Comparison of ENCODE assay signal across 22 cellular contexts in the genomic region with DNA sequence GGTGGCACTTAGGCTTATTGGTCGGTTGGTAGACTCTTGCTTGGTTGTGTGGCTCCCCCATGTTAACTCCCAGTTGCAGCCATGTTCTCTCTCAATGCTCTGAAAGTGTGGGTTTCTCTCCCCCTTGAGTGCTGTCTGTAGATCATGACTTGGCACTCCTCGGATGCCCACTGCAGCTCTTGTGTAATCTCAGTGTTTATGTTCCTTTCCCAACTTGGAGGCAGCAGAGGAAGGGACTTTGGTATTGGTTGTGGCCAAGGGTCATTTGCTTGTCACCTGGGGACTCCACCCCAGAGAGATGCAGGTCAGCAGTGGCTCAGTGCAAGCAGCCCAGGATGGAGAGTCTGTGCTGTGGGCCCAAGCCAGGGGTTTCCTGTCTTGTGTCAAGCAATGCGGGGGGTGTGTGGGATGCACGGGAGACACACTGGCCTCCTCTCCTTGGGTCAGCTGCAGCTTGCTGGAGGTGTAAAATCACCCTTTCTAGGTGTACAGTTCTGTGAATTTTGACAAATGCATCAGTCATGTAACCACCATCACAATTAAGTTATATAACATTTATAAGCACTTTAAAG. TPM values are rescaled to one million over a fixed set of nuclear protein-coding genes. Genes with fewer than 3 reads are reported as not detected.
DNase-seq lines count a peak whose midpoint lies in the region; ATAC-seq and TF ChIP-seq lines count a peak whose summit lies in the region.
"Had no signal": no experiment of that assay in that cellular context is flagged by ENCODE, and none has a peak within 500 bp of the region (broad histone marks: within the 10 kb centered on the region; RNA-seq: fewer than 3 reads in every experiment).

No MANE protein-coding gene starts in this region.

- no peak for TF ChIP-seq CTCF in NB4 (IDR thresholded peaks at IDR 0.05; ENCODE audit: low read depth, low read length)

- TF ChIP-seq POLR2A in NB4 (IDR thresholded peaks at IDR 0.05; ENCODE audit: extremely low read depth, insufficient read length), result no peak

- ATAC-seq in activated T-cell treated with anti-CD3 and anti-CD28 coated beads, Interleukin-2, amount 50 U/mL, for 72 hours (replicated peaks in 1 of 2), result no peak
- ATAC-seq in effector memory CD8-positive, alpha-beta T cell (replicated peaks), result no peak
- ATAC-seq in stimulated activated memory B cell treated with anti-CD40 and anti-IgM and Interleukin-4, amounts not matched to agents 10 μg/mL and 1 μg/mL and 100 μg/mL, for 72 hours, result no peak
- no peak for ATAC-seq in GM18502 (IDR thresholded peaks at IDR 0.05; ENCODE audit: poor library complexity, unreplicated experiment)
- ATAC-seq: A549, heart right ventricle, left lung had no signal

- no peaks in the 10 kb centered on the region for H3K27me3 Mint-ChIP-seq in activated T-cell treated with anti-CD3 and anti-CD28 coated beads, Interleukin-2, amount 50 U/mL, for 72 hours (ENCODE audit: low read depth)
- no peaks in the 10 kb centered on the region for H3K27me3 Mint-ChIP-seq in effector memory CD8-positive, alpha-beta T cell
- no peaks in the 10 kb centered on the region for H3K27me3 Mint-ChIP-seq in stimulated activated memory B cell treated with anti-CD40 and anti-IgM and Interleukin-4, amounts not matched to agents 10 μg/mL and 1 μg/mL and 100 μg/mL, for 72 hours
- H3K27me3 Mint-ChIP-seq: activated CD4-positive, alpha-beta memory T cell treated with anti-CD3 and anti-CD28 coated beads, Interleukin-2, amount 10 ng/mL, durations not matched to agents 7 days and 5 days had no signal

- no peak overlapping the region for H3K4me3 ChIP-seq in NB4 (ENCODE audit: low read depth, low read length)
- H3K4me3 ChIP-seq: A549; BLaER1 treated with 17β-estradiol and CSF1 and Interleukin-3, amounts not matched to agents 10 nM and 100 nM; heart right ventricle; left lung had no signal

- H3K4me1 Mint-ChIP-seq in activated T-cell treated with anti-CD3 and anti-CD28 coated beads, Interleukin-2, amount 50 U/mL, for 72 hours (ENCODE audit: low read depth), result peaks cover 25% of the 10 kb centered on the region
- H3K4me1 Mint-ChIP-seq in effector memory CD8-positive, alpha-beta T cell (ENCODE audit: low read depth in 2 of 2), result peaks cover 43 to 58% of the 10 kb centered on the region in 2 donors
- peaks cover 44% of the 10 kb centered on the region for H3K4me1 Mint-ChIP-seq in stimulated activated memory B cell treated with anti-CD40 and anti-IgM and Interleukin-4, amounts not matched to agents 10 μg/mL and 1 μg/mL and 100 μg/mL, for 72 hours

- no peak for DNase-seq in activated T-cell treated with anti-CD3 and anti-CD28 coated beads, Interleukin-2, amount 50 U/mL, for 72 hours
- DNase-seq in activated T-cell treated with anti-CD3 and anti-CD28 coated beads, Interleukin-2, amount 50 U/mL, for 1 hour, result no peak
- DNase-seq in NB4 (ENCODE audit: low read depth) (peak; percentile 60), NCI-H446 (lab: John Stamatoyannopoulos, UW) (no peak), NCI-H1092 (lab: John Stamatoyannopoulos, UW) (no peak)
- no peak for DNase-seq in effector memory CD8-positive, alpha-beta T cell
- DNase-seq: activated CD4-positive, alpha-beta memory T cell treated with anti-CD3 and anti-CD28 coated beads, Interleukin-2, amount 10 ng/mL, durations not matched to agents 7 days and 5 days; heart right ventricle; IMR-90; NCI-H187; NCI-H82; nucleus accumbens; SIG-M5; stimulated activated CD4-positive, alpha-beta T cell treated with anti-CD3 and anti-CD28 coated beads, Interleukin-4, amount 100 ng/mL, for 1 hour had no signal

- H3K9me3 Mint-ChIP-seq in activated T-cell treated with anti-CD3 and anti-CD28 coated beads, Interleukin-2, amount 50 U/mL, for 72 hours, result peaks cover 3 to 13% of the 10 kb centered on the region in 2 donors
- no peaks in the 10 kb centered on the region for H3K9me3 Mint-ChIP-seq in effector memory CD8-positive, alpha-beta T cell
- H3K9me3 Mint-ChIP-seq in stimulated activated memory B cell treated with anti-CD40 and anti-IgM and Interleukin-4, amounts not matched to agents 10 μg/mL and 1 μg/mL and 100 μg/mL, for 72 hours, result peaks cover 7% of the 10 kb centered on the region

- peaks cover 17 to 33% of the 10 kb centered on the region in 2 donors for H3K36me3 Mint-ChIP-seq in activated T-cell treated with anti-CD3 and anti-CD28 coated beads, Interleukin-2, amount 50 U/mL, for 72 hours (ENCODE audit: insufficient read depth in 2 of 2)
- peaks cover 37% of the 10 kb centered on the region for H3K36me3 Mint-ChIP-seq in effector memory CD8-positive, alpha-beta T cell (ENCODE audit: insufficient read depth)
- peaks cover 73% of the 10 kb centered on the region for H3K36me3 Mint-ChIP-seq in stimulated activated memory B cell treated with anti-CD40 and anti-IgM and Interleukin-4, amounts not matched to agents 10 μg/mL and 1 μg/mL and 100 μg/mL, for 72 hours

- H3K4me3 Mint-ChIP-seq in activated T-cell treated with anti-CD3 and anti-CD28 coated beads, Interleukin-2, amount 50 U/mL, for 72 hours, result no peak overlapping the region
- H3K4me3 Mint-ChIP-seq in effector memory CD8-positive, alpha-beta T cell, result peak overlapping the region; percentile 2 to 63
- no peak overlapping the region for H3K4me3 Mint-ChIP-seq in stimulated activated memory B cell treated with anti-CD40 and anti-IgM and Interleukin-4, amounts not matched to agents 10 μg/mL and 1 μg/mL and 100 μg/mL, for 72 hours
- H3K4me3 Mint-ChIP-seq: activated CD4-positive, alpha-beta memory T cell treated with anti-CD3 and anti-CD28 coated beads, Interleukin-2, amount 10 ng/mL, durations not matched to agents 7 days and 5 days; T-helper 1 cell treated with Interleukin-12 subunit alpha and Interleukin-12 subunit beta and Interleukin-4 antibody, amounts not matched to agents 30 μg/mL and 1 μg/mL, for 36 hours had no signal

- H3K27ac Mint-ChIP-seq in activated T-cell treated with anti-CD3 and anti-CD28 coated beads, Interleukin-2, amount 50 U/mL, for 72 hours, result peak overlapping the region; percentile 5
- H3K27ac Mint-ChIP-seq in effector memory CD8-positive, alpha-beta T cell, result peak overlapping the region; percentile 88 to 91
- H3K27ac Mint-ChIP-seq in stimulated activated memory B cell treated with anti-CD40 and anti-IgM and Interleukin-4, amounts not matched to agents 10 μg/mL and 1 μg/mL and 100 μg/mL, for 72 hours, result peak overlapping the region; percentile 50
- H3K27ac Mint-ChIP-seq: activated CD4-positive, alpha-beta memory T cell treated with anti-CD3 and anti-CD28 coated beads, Interleukin-2, amount 10 ng/mL, durations not matched to agents 7 days and 5 days; T-helper 1 cell treated with Interleukin-12 subunit alpha and Interleukin-12 subunit beta and Interleukin-4 antibody, amounts not matched to agents 30 μg/mL and 1 μg/mL, for 36 hours had no signal

RNA-seq across cellular contexts. Expression of a gene that starts 36.9 kb away (rescaled TPM):
- 10 to 100 TPM; 10.2 to 18.7 TPM for total RNA-seq in activated T-cell treated with anti-CD3 and anti-CD28 coated beads, Interleukin-2, amount 50 U/mL, for 72 hours
- total RNA-seq: bronchial epithelial cell, renal cortical epithelial cell had no signal

Comparison
In these comparisons a context has a peak if more than half of its experiments do, and no peak if none do; other contexts are left out.
1. H3K27ac Mint-ChIP-seq: peak in every context shown above with its lines; median percentile 90 in effector memory CD8-positive, alpha-beta T cell; 50 in stimulated activated memory B cell treated with anti-CD40 and anti-IgM and Interleukin-4, amounts not matched to agents 10 μg/mL and 1 μg/mL and 100 μg/mL, for 72 hours; 5 in activated T-cell treated with anti-CD3 and anti-CD28 coated beads, Interleukin-2, amount 50 U/mL, for 72 hours.
2. H3K4me3 Mint-ChIP-seq: peak in effector memory CD8-positive, alpha-beta T cell (2 of 2); none in activated T-cell treated with anti-CD3 and anti-CD28 coated beads, Interleukin-2, amount 50 U/mL, for 72 hours (0 of 2) and stimulated activated memory B cell treated with anti-CD40 and anti-IgM and Interleukin-4, amounts not matched to agents 10 μg/mL and 1 μg/mL and 100 μg/mL, for 72 hours (single experiment).